In genomic region chr5:74766887-74767578, GRCh38 we compare ENCODE assay signal across 8 cellular contexts. TPM values are rescaled to one million over a fixed set of nuclear protein-coding genes. Genes with fewer than 3 reads are reported as not detected.
DNase-seq lines count a peak whose midpoint lies in the region; ATAC-seq and TF ChIP-seq lines count a peak whose summit lies in the region.

A gene with protein sequence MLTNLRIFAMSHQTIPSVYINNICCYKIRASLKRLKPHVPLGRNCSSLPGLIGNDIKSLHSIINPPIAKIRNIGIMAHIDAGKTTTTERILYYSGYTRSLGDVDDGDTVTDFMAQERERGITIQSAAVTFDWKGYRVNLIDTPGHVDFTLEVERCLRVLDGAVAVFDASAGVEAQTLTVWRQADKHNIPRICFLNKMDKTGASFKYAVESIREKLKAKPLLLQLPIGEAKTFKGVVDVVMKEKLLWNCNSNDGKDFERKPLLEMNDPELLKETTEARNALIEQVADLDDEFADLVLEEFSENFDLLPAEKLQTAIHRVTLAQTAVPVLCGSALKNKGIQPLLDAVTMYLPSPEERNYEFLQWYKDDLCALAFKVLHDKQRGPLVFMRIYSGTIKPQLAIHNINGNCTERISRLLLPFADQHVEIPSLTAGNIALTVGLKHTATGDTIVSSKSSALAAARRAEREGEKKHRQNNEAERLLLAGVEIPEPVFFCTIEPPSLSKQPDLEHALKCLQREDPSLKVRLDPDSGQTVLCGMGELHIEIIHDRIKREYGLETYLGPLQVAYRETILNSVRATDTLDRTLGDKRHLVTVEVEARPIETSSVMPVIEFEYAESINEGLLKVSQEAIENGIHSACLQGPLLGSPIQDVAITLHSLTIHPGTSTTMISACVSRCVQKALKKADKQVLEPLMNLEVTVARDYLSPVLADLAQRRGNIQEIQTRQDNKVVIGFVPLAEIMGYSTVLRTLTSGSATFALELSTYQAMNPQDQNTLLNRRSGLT (minus strand): TSS chr5:74767117. CDS start chr5:74763742, 3,375 bp downstream.
Gene NSA2, plus strand, starts transcription at chr5:74767249. Its CDS starts 112 bp downstream, at chr5:74767361.

- H3K27ac Mint-ChIP-seq in WTC11: peak within 1 kb of the TSS; percentile 88

- H3K4me3 ChIP-seq in AG04449 (ENCODE audit: low read depth, low read length): peak within 1 kb of the TSS; percentile 97
- peak within 1 kb of the TSS; percentile 93 to 100 for H3K4me3 ChIP-seq in cardiac fibroblast (replicated peaks in 1 of 2; ENCODE audit: low read depth in 2 of 2, low read length in 2 of 2)

- POLR2A ChIA-PET in AG04449 (lab: Yijun Ruan, JAX): interaction anchor here (0.6 kb wide), 1 partner anchor 182 kb away, joined by 3 read pairs; no protein-coding TSS in a partner anchor
- POLR2A ChIA-PET in WTC11 (lab: Charles Lee): interaction anchor here (0.5 to 1.5 kb wide), 2 partner anchors 100 to 1180 kb away, joined by 3 to 5 read pairs; no protein-coding TSS in a partner anchor

- TF ChIP-seq CTCF in AG04449 (IDR thresholded peaks at IDR 0.05; ENCODE audit: insufficient read depth, low read length, missing control alignments) (no peak), WTC11 (IDR thresholded peaks at IDR 0.05) (no peak), cardiac fibroblast (IDR thresholded peaks at IDR 0.05; ENCODE audit: low read depth, low read length) (no peak)

- ATAC-seq in GM18907 (IDR thresholded peaks at IDR 0.05; ENCODE audit: unreplicated experiment) (peak; percentile 94), HG03159 (IDR thresholded peaks at IDR 0.05; ENCODE audit: unreplicated experiment) (peak; percentile 87), WTC11 (peak; percentile 94)

- peaks cover 26% of the 10 kb centered on the region for H3K36me3 Mint-ChIP-seq in WTC11

- H3K27me3 Mint-ChIP-seq in WTC11 (ENCODE audit: low read depth): no peaks in the 10 kb centered on the region

- no peaks in the 10 kb centered on the region for H3K9me3 Mint-ChIP-seq in WTC11

- peak; percentile 56 for DNase-seq in AG04449 (ENCODE audit: low read depth, low spot score)
- peak; percentile 82 for DNase-seq in NCI-H2227 treated with DMSO at 0.1 percent for 48 hours (lab: John Stamatoyannopoulos, UW)
- peak; percentile 93 for DNase-seq in WTC11 (ENCODE audit: low spot score)
- peak; percentile 93 to 96 for DNase-seq in cardiac fibroblast (ENCODE audit: low read depth in 2 of 2)
- DNase-seq in iPS-NIHi7 (ENCODE audit: extremely low spot score): peak; percentile 85
- peak; percentile 85 for DNase-seq in smooth muscle cell of the brain vasculature (ENCODE audit: low read depth, low spot score)

- H3K4me1 Mint-ChIP-seq in WTC11: peaks cover 16% of the 10 kb centered on the region

- CTCF ChIA-PET in AG04449 (lab: Yijun Ruan, JAX): interaction anchor here (0.9 to 2.5 kb wide), 13 partner anchors 8 to 865 kb away, joined by 3 to 13 read pairs (median 6); no protein-coding TSS in a partner anchor
- CTCF ChIA-PET in WTC11 (lab: Charles Lee): interaction anchor here (0.5 to 1.5 kb wide), 5 partner anchors 9 to 152 kb away, joined by 3 to 4 read pairs (median 3); partner anchors contain the start of gene FAM169A

- H3K4me3 Mint-ChIP-seq in WTC11: peak within 1 kb of the TSS; percentile 100

TF ChIP-seq in WTC11, 78 proteins besides CTCF, POLR2A, EP300 and RAD21 (continues in another document):
- TF ChIP-seq, protein P1, sequence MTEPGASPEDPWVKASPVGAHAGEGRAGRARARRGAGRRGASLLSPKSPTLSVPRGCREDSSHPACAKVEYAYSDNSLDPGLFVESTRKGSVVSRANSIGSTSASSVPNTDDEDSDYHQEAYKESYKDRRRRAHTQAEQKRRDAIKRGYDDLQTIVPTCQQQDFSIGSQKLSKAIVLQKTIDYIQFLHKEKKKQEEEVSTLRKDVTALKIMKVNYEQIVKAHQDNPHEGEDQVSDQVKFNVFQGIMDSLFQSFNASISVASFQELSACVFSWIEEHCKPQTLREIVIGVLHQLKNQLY (CRISPR knock-in tag; IDR thresholded peaks at IDR 0.05): no peak
- TF ChIP-seq ZNF425 (CRISPR knock-in tag; conservative IDR thresholded peaks at IDR 0.05) (no peak), ZNF671 (CRISPR knock-in tag; IDR thresholded peaks at IDR 0.05) (no peak), FOXJ3 (CRISPR knock-in tag; IDR thresholded peaks at IDR 0.05; ENCODE audit: borderline replicate concordance) (no peak), CREM (CRISPR knock-in tag; IDR thresholded peaks at IDR 0.05) (peak; percentile 75; the same call in 1 of the 2 replicates), TEAD4 (CRISPR knock-in tag; IDR thresholded peaks at IDR 0.05) (no peak), OVOL2 (CRISPR knock-in tag; IDR thresholded peaks at IDR 0.05; ENCODE audit: borderline replicate concordance) (no peak)
- TF ChIP-seq, protein P2, sequence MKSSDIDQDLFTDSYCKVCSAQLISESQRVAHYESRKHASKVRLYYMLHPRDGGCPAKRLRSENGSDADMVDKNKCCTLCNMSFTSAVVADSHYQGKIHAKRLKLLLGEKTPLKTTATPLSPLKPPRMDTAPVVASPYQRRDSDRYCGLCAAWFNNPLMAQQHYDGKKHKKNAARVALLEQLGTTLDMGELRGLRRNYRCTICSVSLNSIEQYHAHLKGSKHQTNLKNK (CRISPR knock-in tag; IDR thresholded peaks at IDR 0.05): no peak
- TF ChIP-seq, protein P3, sequence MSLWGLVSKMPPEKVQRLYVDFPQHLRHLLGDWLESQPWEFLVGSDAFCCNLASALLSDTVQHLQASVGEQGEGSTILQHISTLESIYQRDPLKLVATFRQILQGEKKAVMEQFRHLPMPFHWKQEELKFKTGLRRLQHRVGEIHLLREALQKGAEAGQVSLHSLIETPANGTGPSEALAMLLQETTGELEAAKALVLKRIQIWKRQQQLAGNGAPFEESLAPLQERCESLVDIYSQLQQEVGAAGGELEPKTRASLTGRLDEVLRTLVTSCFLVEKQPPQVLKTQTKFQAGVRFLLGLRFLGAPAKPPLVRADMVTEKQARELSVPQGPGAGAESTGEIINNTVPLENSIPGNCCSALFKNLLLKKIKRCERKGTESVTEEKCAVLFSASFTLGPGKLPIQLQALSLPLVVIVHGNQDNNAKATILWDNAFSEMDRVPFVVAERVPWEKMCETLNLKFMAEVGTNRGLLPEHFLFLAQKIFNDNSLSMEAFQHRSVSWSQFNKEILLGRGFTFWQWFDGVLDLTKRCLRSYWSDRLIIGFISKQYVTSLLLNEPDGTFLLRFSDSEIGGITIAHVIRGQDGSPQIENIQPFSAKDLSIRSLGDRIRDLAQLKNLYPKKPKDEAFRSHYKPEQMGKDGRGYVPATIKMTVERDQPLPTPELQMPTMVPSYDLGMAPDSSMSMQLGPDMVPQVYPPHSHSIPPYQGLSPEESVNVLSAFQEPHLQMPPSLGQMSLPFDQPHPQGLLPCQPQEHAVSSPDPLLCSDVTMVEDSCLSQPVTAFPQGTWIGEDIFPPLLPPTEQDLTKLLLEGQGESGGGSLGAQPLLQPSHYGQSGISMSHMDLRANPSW (CRISPR knock-in tag; conservative IDR thresholded peaks at IDR 0.05; ENCODE audit: low read depth): no peak
- TF ChIP-seq, protein P4, sequence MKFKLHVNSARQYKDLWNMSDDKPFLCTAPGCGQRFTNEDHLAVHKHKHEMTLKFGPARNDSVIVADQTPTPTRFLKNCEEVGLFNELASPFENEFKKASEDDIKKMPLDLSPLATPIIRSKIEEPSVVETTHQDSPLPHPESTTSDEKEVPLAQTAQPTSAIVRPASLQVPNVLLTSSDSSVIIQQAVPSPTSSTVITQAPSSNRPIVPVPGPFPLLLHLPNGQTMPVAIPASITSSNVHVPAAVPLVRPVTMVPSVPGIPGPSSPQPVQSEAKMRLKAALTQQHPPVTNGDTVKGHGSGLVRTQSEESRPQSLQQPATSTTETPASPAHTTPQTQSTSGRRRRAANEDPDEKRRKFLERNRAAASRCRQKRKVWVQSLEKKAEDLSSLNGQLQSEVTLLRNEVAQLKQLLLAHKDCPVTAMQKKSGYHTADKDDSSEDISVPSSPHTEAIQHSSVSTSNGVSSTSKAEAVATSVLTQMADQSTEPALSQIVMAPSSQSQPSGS (CRISPR knock-in tag; IDR thresholded peaks at IDR 0.05; ENCODE audit: borderline replicate concordance, low read depth): no peak

RNA-seq across cellular contexts. Expression of the first gene that starts in this region (rescaled TPM):
- 27.8 to 31.6 TPM (median 29.2 TPM) in 3 replicates for total RNA-seq in WTC11 (2021)

RNA-seq across cellular contexts. Expression of gene NSA2, which starts in this region (rescaled TPM):
- total RNA-seq in WTC11 (2021): 65.5 to 75.6 TPM (median 68.8 TPM) in 3 replicates

Comparison
In these comparisons a context has a peak if more than half of its experiments do, and no peak if none do; other contexts are left out.
1. Peak in every context shown above with its lines: DNase-seq, ATAC-seq and H3K4me3 ChIP-seq.